Comparison of ENCODE assay signal across 15 cellular contexts in genomic region chr19:16113727-16114126, GRCh38. TPM values are rescaled to one million over a fixed set of nuclear protein-coding genes. Genes with fewer than 3 reads are reported as not detected.
DNase-seq lines count a peak whose midpoint lies in the region; ATAC-seq, FAIRE-seq and TF ChIP-seq lines count a peak whose summit lies in the region.
"Had no signal": no experiment of that assay in that cellular context is flagged by ENCODE, and none has a peak within 500 bp of the region (broad histone marks: within the 10 kb centered on the region; RNA-seq: fewer than 3 reads in every experiment).

No MANE protein-coding gene starts in this region.

- H3K4me2 ChIP-seq in OCI-LY1 (ENCODE audit: low read length): peak overlapping the region; percentile 98
- H3K4me2 ChIP-seq in astrocyte (ENCODE audit: low read length): no peak overlapping the region

- H3K4me1 ChIP-seq in OCI-LY1 (ENCODE audit: insufficient read depth, low read length, severe bottlenecking) (peaks cover 65% of the 10 kb centered on the region), astrocyte (ENCODE audit: insufficient read depth, low read length) (peaks cover 8% of the 10 kb centered on the region)

- H2AFZ ChIP-seq in OCI-LY1 (ENCODE audit: low read length): no peak overlapping the region
- no peak overlapping the region for H2AFZ ChIP-seq in astrocyte (ENCODE audit: low read depth, low read length)
- H2AFZ ChIP-seq: parathyroid adenoma had no signal

- H3K27me3 ChIP-seq in OCI-LY1 (ENCODE audit: insufficient read depth, low read length): no peaks in the 10 kb centered on the region
- H3K27me3 ChIP-seq in astrocyte (ENCODE audit: insufficient read depth, low read length): no peaks in the 10 kb centered on the region
- H3K27me3 ChIP-seq: esophagus squamous epithelium had no signal

- peaks cover 67% of the 10 kb centered on the region for H3K4me1 Mint-ChIP-seq in activated T-cell treated with anti-CD3 and anti-CD28 coated beads, Interleukin-2, amount 50 U/mL, for 72 hours (ENCODE audit: low read depth)
- peaks cover 10% of the 10 kb centered on the region for H3K4me1 Mint-ChIP-seq in astrocyte (ENCODE audit: low read depth, unreplicated experiment)
- peaks cover 64% of the 10 kb centered on the region for H3K4me1 Mint-ChIP-seq in stimulated activated memory B cell treated with anti-CD40 and anti-IgM and Interleukin-4, amounts not matched to agents 10 μg/mL and 1 μg/mL and 100 μg/mL, for 72 hours

- no peaks in the 10 kb centered on the region for H3K9me2 ChIP-seq in OCI-LY1 (ENCODE audit: low read depth, low read length)

- TF ChIP-seq CTCF in OCI-LY1 (IDR thresholded peaks at IDR 0.05; ENCODE audit: low read length) (no peak), astrocyte (IDR thresholded peaks at IDR 0.05; ENCODE audit: insufficient read depth, low read depth, low read length) (no peak)

- H3K27ac Mint-ChIP-seq in activated T-cell treated with anti-CD3 and anti-CD28 coated beads, Interleukin-2, amount 50 U/mL, for 72 hours: peak overlapping the region; percentile 50
- no peak overlapping the region for H3K27ac Mint-ChIP-seq in astrocyte (ENCODE audit: unreplicated experiment)
- peak overlapping the region; percentile 100 for H3K27ac Mint-ChIP-seq in stimulated activated memory B cell treated with anti-CD40 and anti-IgM and Interleukin-4, amounts not matched to agents 10 μg/mL and 1 μg/mL and 100 μg/mL, for 72 hours

- peak overlapping the region; percentile 86 for H3K4me3 ChIP-seq in OCI-LY1 (ENCODE audit: low read depth, low read length, poor library complexity, severe bottlenecking)
- H3K4me3 ChIP-seq in astrocyte (ENCODE audit: insufficient read depth, low read depth, low read length): no peak overlapping the region

- H3K4me3 Mint-ChIP-seq in activated T-cell treated with anti-CD3 and anti-CD28 coated beads, Interleukin-2, amount 50 U/mL, for 72 hours: peak overlapping the region; percentile 63 to 65
- H3K4me3 Mint-ChIP-seq in astrocyte (ENCODE audit: unreplicated experiment): peak overlapping the region; percentile 45
- H3K4me3 Mint-ChIP-seq in stimulated activated memory B cell treated with anti-CD40 and anti-IgM and Interleukin-4, amounts not matched to agents 10 μg/mL and 1 μg/mL and 100 μg/mL, for 72 hours: peak overlapping the region; percentile 70

- H3K9me3 ChIP-seq in OCI-LY1 (ENCODE audit: low read length): no peaks in the 10 kb centered on the region
- H3K9me3 ChIP-seq in astrocyte (ENCODE audit: insufficient read depth, low read depth, low read length): no peaks in the 10 kb centered on the region
- H3K9me3 ChIP-seq: esophagus squamous epithelium had no signal

- no peaks in the 10 kb centered on the region for H4K20me1 ChIP-seq in OCI-LY1 (ENCODE audit: insufficient read depth, low read length)
- H4K20me1 ChIP-seq in astrocyte (ENCODE audit: insufficient read depth, low read length): peaks cover 51% of the 10 kb centered on the region

- H3K36me3 ChIP-seq in OCI-LY1 (ENCODE audit: insufficient read depth, low read length): peaks cover 18% of the 10 kb centered on the region
- H3K36me3 ChIP-seq in astrocyte (ENCODE audit: insufficient read depth, low read length): peaks cover 2% of the 10 kb centered on the region

- no peak for FAIRE-seq in astrocyte (lab: Jason Lieb, UNC)

- 0 out of 2 replicates have a peak, but pooled peaks cover 3% of the 10 kb centered on the region for H3F3A ChIP-seq in OCI-LY1 (ENCODE audit: insufficient read depth, low read length)

- peak overlapping the region; percentile 0 for H3K27ac ChIP-seq in OCI-LY1 (ENCODE audit: low read depth, low read length, poor library complexity, severe bottlenecking)
- no peak overlapping the region for H3K27ac ChIP-seq in astrocyte (ENCODE audit: low read depth, low read length)
- H3K27ac ChIP-seq: parathyroid adenoma had no signal

- DNase-seq in activated T-cell treated with anti-CD3 and anti-CD28 coated beads, Interleukin-2, amount 50 U/mL, for 72 hours: no peak
- no peak for DNase-seq in activated T-cell treated with anti-CD3 and anti-CD28 coated beads, Interleukin-2, amount 50 U/mL, for 48 hours
- no peak for DNase-seq in astrocyte (ENCODE audit: low read depth)
- no peak for DNase-seq in NCI-H1105 (lab: John Stamatoyannopoulos, UW)
- DNase-seq: activated CD4-positive, alpha-beta T cell treated with anti-CD3 and anti-CD28 coated beads, Interleukin-2, amount 50 U/mL, for 4 hours; esophagus squamous epithelium; islet precursor cell; NCI-H2029 treated with DMSO at 0.1 percent for 48 hours; stimulated activated CD4-positive, alpha-beta T cell treated with anti-CD3 and anti-CD28 coated beads, Interleukin-4, amount 100 ng/mL, for 4 hours had no signal

- H3K36me3 Mint-ChIP-seq in activated T-cell treated with anti-CD3 and anti-CD28 coated beads, Interleukin-2, amount 50 U/mL, for 72 hours (ENCODE audit: insufficient read depth in 2 of 2): peaks cover 6 to 11% of the 10 kb centered on the region in 2 donors
- H3K36me3 Mint-ChIP-seq in astrocyte (ENCODE audit: low read depth, unreplicated experiment): peaks cover 3% of the 10 kb centered on the region
- peaks cover 41% of the 10 kb centered on the region for H3K36me3 Mint-ChIP-seq in stimulated activated memory B cell treated with anti-CD40 and anti-IgM and Interleukin-4, amounts not matched to agents 10 μg/mL and 1 μg/mL and 100 μg/mL, for 72 hours

- H3K27me3 Mint-ChIP-seq in activated T-cell treated with anti-CD3 and anti-CD28 coated beads, Interleukin-2, amount 50 U/mL, for 72 hours (ENCODE audit: low read depth): no peaks in the 10 kb centered on the region
- no peaks in the 10 kb centered on the region for H3K27me3 Mint-ChIP-seq in astrocyte (ENCODE audit: low read depth, unreplicated experiment)
- no peaks in the 10 kb centered on the region for H3K27me3 Mint-ChIP-seq in stimulated activated memory B cell treated with anti-CD40 and anti-IgM and Interleukin-4, amounts not matched to agents 10 μg/mL and 1 μg/mL and 100 μg/mL, for 72 hours

- H3K79me2 ChIP-seq in OCI-LY1 (ENCODE audit: insufficient read depth, low read length) (peaks cover 23% of the 10 kb centered on the region), astrocyte (ENCODE audit: insufficient read depth, low read length) (peaks cover 58% of the 10 kb centered on the region)

- H3K9ac ChIP-seq in OCI-LY1 (ENCODE audit: low read length): no peak overlapping the region
- H3K9ac ChIP-seq in astrocyte (ENCODE audit: low read length): no peak overlapping the region
- H3K9ac ChIP-seq: parathyroid adenoma had no signal

- no peak for ATAC-seq in activated T-cell treated with anti-CD3 and anti-CD28 coated beads, Interleukin-2, amount 50 U/mL, for 72 hours (replicated peaks in 1 of 2)
- ATAC-seq in stimulated activated memory B cell treated with anti-CD40 and anti-IgM and Interleukin-4, amounts not matched to agents 10 μg/mL and 1 μg/mL and 100 μg/mL, for 72 hours: no peak
- ATAC-seq in GM19463 (IDR thresholded peaks at IDR 0.05; ENCODE audit: unreplicated experiment) (no peak), GM21717 (IDR thresholded peaks at IDR 0.05; ENCODE audit: unreplicated experiment) (no peak)

- no peaks in the 10 kb centered on the region for H3K9me3 Mint-ChIP-seq in activated T-cell treated with anti-CD3 and anti-CD28 coated beads, Interleukin-2, amount 50 U/mL, for 72 hours
- H3K9me3 Mint-ChIP-seq in astrocyte (ENCODE audit: unreplicated experiment): no peaks in the 10 kb centered on the region
- no peaks in the 10 kb centered on the region for H3K9me3 Mint-ChIP-seq in stimulated activated memory B cell treated with anti-CD40 and anti-IgM and Interleukin-4, amounts not matched to agents 10 μg/mL and 1 μg/mL and 100 μg/mL, for 72 hours

RNA-seq across cellular contexts. Expression of gene RAB8A, which starts 2.0 kb away (rescaled TPM):
- total RNA-seq in activated T-cell treated with anti-CD3 and anti-CD28 coated beads, Interleukin-2, amount 50 U/mL, for 72 hours: 10 to 100 TPM; 95.9 to 99.2 TPM
- 80.5 and 82.8 TPM in 2 replicates for total RNA-seq in astrocyte

RNA-seq across cellular contexts. Expression of gene HSH2D, which starts 29.8 kb away (rescaled TPM):
- 10 to 100 TPM; 29.9 to 37.2 TPM for total RNA-seq in activated T-cell treated with anti-CD3 and anti-CD28 coated beads, Interleukin-2, amount 50 U/mL, for 72 hours
- not detected in 2 replicates for total RNA-seq in astrocyte
- total RNA-seq: RPMI7951 had no signal

RNA-seq across cellular contexts. Expression of gene TPM4, which starts 37.4 kb away (rescaled TPM):
- 100 to 1,000 TPM; 427 to 456 TPM for total RNA-seq in activated T-cell treated with anti-CD3 and anti-CD28 coated beads, Interleukin-2, amount 50 U/mL, for 72 hours
- total RNA-seq in astrocyte: 811 and 843 TPM in 2 replicates

RNA-seq across cellular contexts. Expression of gene CIB3, which starts 59.6 kb away (rescaled TPM):
- not detected for total RNA-seq in activated T-cell treated with anti-CD3 and anti-CD28 coated beads, Interleukin-2, amount 50 U/mL, for 72 hours
- total RNA-seq in astrocyte: not detected in 2 replicates
- total RNA-seq: esophagus squamous epithelium, RPMI7951 had no signal

Comparison
In these comparisons a context has a peak if more than half of its experiments do, and no peak if none do; other contexts are left out.
1. RNA of gene HSH2D, which starts 29.8 kb away (total RNA-seq): 29.9 to 37.2 TPM in activated T-cell treated with anti-CD3 and anti-CD28 coated beads, Interleukin-2, amount 50 U/mL, for 72 hours; not detected in astrocyte; every median in the first group is over 10 times any median in the second.
2. Peak in every context shown above with its lines, with median percentiles within 50 percentile points of each other: H3K4me3 Mint-ChIP-seq.